17 cellular contexts compared by ENCODE assay signal in genomic region chr2:185044323-185044874, GRCh38.
A peak's percentile ranks its signal among the peaks of the same experiment; 100 is the strongest.
DNase-seq lines count a peak whose midpoint lies in the region; ATAC-seq and TF ChIP-seq lines count a peak whose summit lies in the region.
"Had no signal": no experiment of that assay in that cellular context is flagged by ENCODE, and none has a peak within 500 bp of the region (broad histone marks: within the 10 kb centered on the region; RNA-seq: fewer than 3 reads in every experiment).

No MANE protein-coding gene starts in this region.

- WGBS in right cardiac atrium: 88% methylated on average over 7 of the region's 7 CpGs
- WGBS in endodermal cell (ENCODE audit: insufficient coverage in 1 of 2, insufficient read length in 1 of 2), 2 experiments: 94 to 95% methylated on average over 5 to 7 of the region's 7 CpGs
- WGBS in mesenchymal stem cell: 92% methylated on average over 7 of the region's 7 CpGs
- WGBS in aorta, 2 donors: 86 to 89% methylated on average over 7 of the region's 7 CpGs
- no CpG with 5 or more reads among the region's 7 CpGs for WGBS in trophoblast cell (ENCODE audit: extremely low coverage, insufficient coverage, insufficient read length)

- H3K36me3 ChIP-seq in endodermal cell (ENCODE audit: control insufficient read depth, insufficient read depth, low read length) (no peaks in the 10 kb centered on the region), mesenchymal stem cell (ENCODE audit: control insufficient read depth in 1 of 2, insufficient read depth in 2 of 2, low read depth in 1 of 2, low read length in 2 of 2) (peaks cover 0 to 3% of the 10 kb centered on the region in 2 experiments), aorta (ENCODE audit: control insufficient read depth in 1 of 2, insufficient read depth in 2 of 2, low read length in 1 of 2) (no peaks in the 10 kb centered on the region), trophoblast cell (ENCODE audit: control insufficient read depth in 1 of 2, insufficient read depth in 2 of 2, low read length in 2 of 2) (no peaks in the 10 kb centered on the region)
- H3K36me3 ChIP-seq: BLaER1 had no signal

- H3K79me2 ChIP-seq in trophoblast cell (ENCODE audit: control insufficient read depth, insufficient read depth, low read length, poor library complexity): no peaks in the 10 kb centered on the region

- H2BK12ac ChIP-seq in mesenchymal stem cell (ENCODE audit: low read length in 2 of 2): no peak overlapping the region
- H2BK12ac ChIP-seq in trophoblast cell (ENCODE audit: low read length): no peak overlapping the region

- H3K4me3 Mint-ChIP-seq in endodermal cell (no peak overlapping the region), type B pancreatic cell (no peak overlapping the region)
- H3K4me3 Mint-ChIP-seq: CD14-positive monocyte; CD4-positive, alpha-beta memory T cell had no signal

- H3K23ac ChIP-seq in mesenchymal stem cell (ENCODE audit: low read length in 2 of 2) (no peak overlapping the region), trophoblast cell (ENCODE audit: low read length) (no peak overlapping the region)

- H3K4me2 ChIP-seq in mesenchymal stem cell (ENCODE audit: low read length, poor library complexity, severe bottlenecking): no peak overlapping the region
- H3K4me2 ChIP-seq in trophoblast cell (ENCODE audit: low read length): no peak overlapping the region
- H3K4me2 ChIP-seq: BLaER1 had no signal

- no peak overlapping the region for H3K27ac Mint-ChIP-seq in endodermal cell
- no peak overlapping the region for H3K27ac Mint-ChIP-seq in type B pancreatic cell
- H3K27ac Mint-ChIP-seq: CD14-positive monocyte; CD4-positive, alpha-beta memory T cell had no signal

- H3K9ac ChIP-seq in endodermal cell (ENCODE audit: extremely low read depth, low read length, poor library complexity, severe bottlenecking) (no peak overlapping the region), mesenchymal stem cell (ENCODE audit: low read length) (no peak overlapping the region), trophoblast cell (ENCODE audit: low read length) (no peak overlapping the region)
- H3K9ac ChIP-seq: BLaER1, GM23248 had no signal

- H3K79me1 ChIP-seq in mesenchymal stem cell (replicated peaks; ENCODE audit: low read length, poor library complexity, severe bottlenecking): no peaks in the 10 kb centered on the region
- no peaks in the 10 kb centered on the region for H3K79me1 ChIP-seq in trophoblast cell (ENCODE audit: low read length)

- H3K4ac ChIP-seq in mesenchymal stem cell (ENCODE audit: low read depth in 1 of 2, low read length in 2 of 2) (no peak overlapping the region), trophoblast cell (ENCODE audit: low read depth, low read length) (no peak overlapping the region)

- DNase-seq in right cardiac atrium: peak in 2 of 3 donors; percentile 14
- no peak for DNase-seq in Right ventricle myocardium inferior (ENCODE audit: missing footprints)
- DNase-seq in endodermal cell: peak; percentile 41
- DNase-seq in mesenchymal stem cell: no peak
- no peak for DNase-seq in aorta
- no peak for DNase-seq in type B pancreatic cell (ENCODE audit: extremely low spot score, unreplicated experiment)
- DNase-seq in NCI-H774 (lab: John Stamatoyannopoulos, UW): no peak
- DNase-seq in trophoblast cell: no peak
- DNase-seq: 8988T; CD4-positive, alpha-beta memory T cell; DMS79 treated with DMSO at 0.1 percent for 48 hours; GM23248; HCEC 1CT had no signal

- H2BK5ac ChIP-seq in mesenchymal stem cell (ENCODE audit: low read depth, low read length, poor library complexity, severe bottlenecking) (no peak overlapping the region), trophoblast cell (ENCODE audit: low read depth, low read length, poor library complexity) (no peak overlapping the region)

- H4K12ac ChIP-seq in trophoblast cell (ENCODE audit: low read depth, low read length): no peak overlapping the region

- H3K36me3 Mint-ChIP-seq in endodermal cell (ENCODE audit: low read depth) (no peaks in the 10 kb centered on the region), type B pancreatic cell (no peaks in the 10 kb centered on the region)
- H3K36me3 Mint-ChIP-seq: CD14-positive monocyte; CD4-positive, alpha-beta memory T cell had no signal

- peaks cover 14% of the 10 kb centered on the region for H3K9me3 Mint-ChIP-seq in endodermal cell
- no peaks in the 10 kb centered on the region for H3K9me3 Mint-ChIP-seq in type B pancreatic cell

- no peak for ATAC-seq in right cardiac atrium
- ATAC-seq in Right ventricle myocardium inferior: no peak
- ATAC-seq in aorta (ENCODE audit: low FRiP score): peak; percentile 11
- ATAC-seq: GM12878 had no signal

- no peak for TF ChIP-seq CTCF in endodermal cell (conservative IDR thresholded peaks at IDR 0.05)
- TF ChIP-seq CTCF in type B pancreatic cell (conservative IDR thresholded peaks at IDR 0.05): no peak

- H2BK15ac ChIP-seq in mesenchymal stem cell (ENCODE audit: low read depth, poor library complexity, severe bottlenecking): no peak overlapping the region

- no peaks in the 10 kb centered on the region for H3K27me3 Mint-ChIP-seq in endodermal cell (ENCODE audit: insufficient read depth)
- no peaks in the 10 kb centered on the region for H3K27me3 Mint-ChIP-seq in type B pancreatic cell
- H3K27me3 Mint-ChIP-seq: CD4-positive, alpha-beta memory T cell had no signal

- no peak overlapping the region for H2AFZ ChIP-seq in mesenchymal stem cell (ENCODE audit: low read depth, low read length)
- H2AFZ ChIP-seq in trophoblast cell (ENCODE audit: insufficient read depth, low read length, poor library complexity): no peak overlapping the region
- H2AFZ ChIP-seq: GM23248 had no signal

- H3K27ac ChIP-seq in right cardiac atrium (ENCODE audit: low read length) (no peak overlapping the region), endodermal cell (ENCODE audit: low read depth, low read length) (no peak overlapping the region), mesenchymal stem cell (ENCODE audit: low read length, poor library complexity, severe bottlenecking) (no peak overlapping the region), aorta (ENCODE audit: low read depth in 1 of 2, low read length in 2 of 2) (no peak overlapping the region), trophoblast cell (ENCODE audit: low read depth, low read length) (no peak overlapping the region)
- H3K27ac ChIP-seq: BLaER1, GM23248, HL-60 had no signal

- H3K27me3 ChIP-seq in right cardiac atrium (ENCODE audit: control insufficient read depth, insufficient read depth): no peaks in the 10 kb centered on the region
- no peaks in the 10 kb centered on the region for H3K27me3 ChIP-seq in endodermal cell (ENCODE audit: control insufficient read depth, insufficient read depth, low read length, poor library complexity, severe bottlenecking)
- no peaks in the 10 kb centered on the region for H3K27me3 ChIP-seq in mesenchymal stem cell (ENCODE audit: control insufficient read depth in 1 of 2, insufficient read depth in 1 of 2, low read length in 2 of 2)
- no peaks in the 10 kb centered on the region for H3K27me3 ChIP-seq in aorta (ENCODE audit: control insufficient read depth in 1 of 2, insufficient read depth in 2 of 2, low read length in 1 of 2)
- no peaks in the 10 kb centered on the region for H3K27me3 ChIP-seq in trophoblast cell (ENCODE audit: insufficient read depth, low read length)
- H3K27me3 ChIP-seq: BLaER1 had no signal

- no peaks in the 10 kb centered on the region for H3K4me1 ChIP-seq in right cardiac atrium (ENCODE audit: control insufficient read depth, insufficient read depth, low read length)
- no peaks in the 10 kb centered on the region for H3K4me1 ChIP-seq in endodermal cell (ENCODE audit: control insufficient read depth, insufficient read depth, low read length)
- H3K4me1 ChIP-seq in mesenchymal stem cell (ENCODE audit: control insufficient read depth, insufficient read depth, low read depth, low read length): no peaks in the 10 kb centered on the region
- H3K4me1 ChIP-seq in aorta (ENCODE audit: control insufficient read depth in 1 of 2, insufficient read depth in 2 of 2, low read length in 2 of 2): no peaks in the 10 kb centered on the region
- H3K4me1 ChIP-seq in trophoblast cell (ENCODE audit: control insufficient read depth in 1 of 2, insufficient read depth in 2 of 2, low read length in 2 of 2): no peaks in the 10 kb centered on the region
- H3K4me1 ChIP-seq: BLaER1 had no signal

- H3K4me3 ChIP-seq in right cardiac atrium (ENCODE audit: low read length) (no peak overlapping the region), endodermal cell (ENCODE audit: low read length) (no peak overlapping the region), mesenchymal stem cell (ENCODE audit: insufficient read depth in 1 of 2, low read depth in 1 of 2, low read length in 2 of 2) (peak overlapping the region in 1 of 2 experiments; percentile 20), aorta (ENCODE audit: low read length in 2 of 2) (no peak overlapping the region), trophoblast cell (ENCODE audit: low read depth, low read length) (no peak overlapping the region)
- H3K4me3 ChIP-seq: BLaER1, GM12878, GM23248 had no signal

- intact Hi-C loops in right cardiac atrium (cut with DNase I): no loop called here
- intact Hi-C loops in Right ventricle myocardium inferior (cut with DNase I): no loop called here
- intact Hi-C loops in aorta (cut with DNase I): no loop called here

- H4K8ac ChIP-seq in mesenchymal stem cell (ENCODE audit: low read length) (peak overlapping the region; percentile 41), trophoblast cell (ENCODE audit: low read depth, low read length) (no peak overlapping the region)

- H2AK5ac ChIP-seq in mesenchymal stem cell (ENCODE audit: low read length, severe bottlenecking): no peak overlapping the region
- H2AK5ac ChIP-seq in trophoblast cell (ENCODE audit: low read length): no peak overlapping the region

- H2BK120ac ChIP-seq in mesenchymal stem cell (ENCODE audit: low read depth, low read length) (no peak overlapping the region), trophoblast cell (ENCODE audit: insufficient read depth, low read length, poor library complexity) (no peak overlapping the region)

- H3K14ac ChIP-seq in mesenchymal stem cell (ENCODE audit: low read length in 2 of 2) (no peak overlapping the region), trophoblast cell (ENCODE audit: low read length) (no peak overlapping the region)

- H3K18ac ChIP-seq in mesenchymal stem cell (ENCODE audit: low read depth in 1 of 2, low read length in 2 of 2): no peak overlapping the region
- H3K18ac ChIP-seq in trophoblast cell (ENCODE audit: low read length): no peak overlapping the region

- H4K91ac ChIP-seq in mesenchymal stem cell (ENCODE audit: low read length) (no peak overlapping the region), trophoblast cell (ENCODE audit: low read depth, low read length) (no peak overlapping the region)

- H3K9me3 ChIP-seq in right cardiac atrium (ENCODE audit: control insufficient read depth, low read length) (peaks cover 2% of the 10 kb centered on the region), endodermal cell (ENCODE audit: control insufficient read depth, low read length) (peaks cover 10% of the 10 kb centered on the region), mesenchymal stem cell (ENCODE audit: control insufficient read depth, low read length) (peaks cover 47% of the 10 kb centered on the region), aorta (ENCODE audit: control insufficient read depth, low read length) (no peaks in the 10 kb centered on the region), trophoblast cell (ENCODE audit: insufficient read depth, low read depth, low read length) (peaks cover 2% of the 10 kb centered on the region)
- H3K9me3 ChIP-seq: BLaER1 had no signal

- no peaks in the 10 kb centered on the region for H3K4me1 Mint-ChIP-seq in endodermal cell
- no peaks in the 10 kb centered on the region for H3K4me1 Mint-ChIP-seq in type B pancreatic cell (ENCODE audit: unreplicated experiment)
- H3K4me1 Mint-ChIP-seq: CD14-positive monocyte; CD4-positive, alpha-beta memory T cell had no signal

Comparison
In these comparisons a context has a peak if more than half of its experiments do, and no peak if none do; other contexts are left out.
1. DNase-seq: peak in right cardiac atrium (2 of 3) and endodermal cell (single experiment); none in Right ventricle myocardium inferior (single experiment), mesenchymal stem cell (single experiment), aorta (0 of 2), type B pancreatic cell (single experiment), NCI-H774 (single experiment) and trophoblast cell (0 of 2).